ENCODE assay signal across 10 cellular contexts in the genomic region with DNA sequence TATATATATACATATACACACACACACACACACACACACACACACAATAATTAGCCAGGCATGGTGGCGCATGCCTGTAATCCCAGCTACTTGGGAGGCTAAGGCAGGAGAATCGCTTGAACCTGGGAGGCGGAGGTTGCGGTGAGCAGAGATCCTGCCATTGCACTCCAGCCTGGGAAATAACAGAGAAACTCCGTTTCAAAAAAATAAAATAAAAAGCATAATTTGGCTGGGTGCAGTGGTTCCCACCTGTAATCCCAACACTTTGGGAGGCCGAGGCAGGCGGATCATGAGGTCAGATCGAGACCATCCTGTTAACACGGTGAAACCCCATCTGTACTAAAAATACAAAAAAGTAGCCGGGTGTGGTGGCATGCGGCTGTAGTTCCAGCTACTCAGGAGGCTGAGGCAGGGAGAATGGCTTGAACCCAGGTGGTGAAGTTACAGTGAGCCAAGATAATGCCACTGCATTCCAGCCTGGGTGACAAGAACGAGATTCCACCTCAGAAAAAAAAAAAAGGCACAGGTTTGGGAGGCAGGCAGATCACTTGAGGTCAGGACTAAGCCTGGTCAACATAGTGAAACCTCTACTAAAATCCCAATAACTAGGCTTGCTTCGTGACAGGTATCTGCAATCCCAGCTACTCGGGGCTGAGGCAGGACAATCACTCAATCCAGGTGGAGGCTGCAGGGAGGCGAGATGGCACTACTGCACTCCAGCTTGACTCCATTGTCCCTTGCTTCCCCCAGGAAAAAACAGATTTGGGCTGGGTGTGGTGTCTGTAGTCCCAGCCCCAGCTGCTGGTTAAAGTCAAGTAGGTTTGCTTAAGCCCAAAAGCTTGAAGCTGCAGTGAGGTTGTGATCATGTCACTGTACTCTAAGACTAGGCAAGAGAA. TPM values are rescaled to one million over a fixed set of nuclear protein-coding genes. Genes with fewer than 3 reads are reported as not detected.
DNase-seq lines count a peak whose midpoint lies in the region; ATAC-seq, FAIRE-seq and TF ChIP-seq lines count a peak whose summit lies in the region.
"Had no signal": no experiment of that assay in that cellular context is flagged by ENCODE, and none has a peak within 500 bp of the region (broad histone marks: within the 10 kb centered on the region; RNA-seq: fewer than 3 reads in every experiment).

No MANE protein-coding gene starts in this region.

- TF ChIP-seq CTCF in HFFc6 (IDR thresholded peaks at IDR 0.05) (no peak), mesothelial cell of epicardium (IDR thresholded peaks at IDR 0.05; ENCODE audit: unreplicated experiment) (no peak)

- no peak for ATAC-seq in T-cell (replicated peaks in 1 of 4)
- ATAC-seq: left ventricle myocardium superior had no signal

- no peak; the same call in 1 of the 2 replicates for TF ChIP-seq POLR2A in GM12892 (IDR thresholded peaks at IDR 0.05; ENCODE audit: low read depth, low read length)

- peak overlapping the region; percentile 55 for H3K27ac Mint-ChIP-seq in HFFc6
- peak overlapping the region; percentile 72 to 76 for H3K27ac Mint-ChIP-seq in T-cell
- H3K27ac Mint-ChIP-seq in mesothelial cell of epicardium: peak overlapping the region; percentile 66

- H3K4me3 Mint-ChIP-seq in HFFc6: peak overlapping the region; percentile 37
- H3K4me3 Mint-ChIP-seq in T-cell: peak overlapping the region in 2 of 3 donors; percentile 10 to 22
- H3K4me3 Mint-ChIP-seq in mesothelial cell of epicardium: no peak overlapping the region

- H3K27me3 Mint-ChIP-seq in HFFc6 (ENCODE audit: insufficient read depth) (peaks cover 19% of the 10 kb centered on the region), T-cell (no peaks in the 10 kb centered on the region), mesothelial cell of epicardium (ENCODE audit: low read depth) (no peaks in the 10 kb centered on the region)

- CTCF ChIA-PET in T-cell (lab: Charles Lee): interaction anchor here (0.8 to 1.4 kb wide), 3 partner anchors 12 to 65 kb away, joined by 3 to 4 read pairs (median 3); no protein-coding TSS in a partner anchor

- no peak for FAIRE-seq in GM12892 (lab: Jason Lieb, UNC)

- POLR2A ChIA-PET in T-cell (lab: Charles Lee): interaction anchor here (0.6 to 6.5 kb wide), 5 partner anchors 11 to 97 kb away, joined by 3 to 71 read pairs (median 4); partner anchors contain the start of genes WDR74 (in 1 of the 2) and ZBTB3 (in 1 of the 2)

- DNase-seq in DMS53 treated with DMSO at 0.1 percent for 48 hours (lab: John Stamatoyannopoulos, UW; ENCODE audit: unreplicated experiment) (peak; percentile 60), HFFc6 (no peak), T-cell (no peak), mesothelial cell of epicardium (ENCODE audit: low spot score in 2 of 2, unreplicated experiment in 2 of 2) (no peak), GM03348 (ENCODE audit: low spot score) (no peak), NCI-H526 treated with DMSO at 0.1 percent for 48 hours (lab: John Stamatoyannopoulos, UW) (no peak), SHP77 treated with DMSO at 0.1 percent for 48 hours (lab: John Stamatoyannopoulos, UW) (no peak), GM12892 (ENCODE audit: insufficient read length) (no peak)
- DNase-seq: left ventricle myocardium superior, NCI-H446 treated with DMSO at 0.1 percent for 48 hours had no signal

- H3K36me3 Mint-ChIP-seq in HFFc6 (ENCODE audit: low read depth) (peaks cover 43% of the 10 kb centered on the region), T-cell (peaks cover 38% of the 10 kb centered on the region), mesothelial cell of epicardium (peaks cover 24% of the 10 kb centered on the region)

- peaks cover 10% of the 10 kb centered on the region for H3K9me3 Mint-ChIP-seq in HFFc6
- no peaks in the 10 kb centered on the region for H3K9me3 Mint-ChIP-seq in T-cell
- no peaks in the 10 kb centered on the region for H3K9me3 Mint-ChIP-seq in mesothelial cell of epicardium

- H3K4me1 Mint-ChIP-seq in HFFc6 (ENCODE audit: low read depth) (peaks cover 31% of the 10 kb centered on the region), T-cell (peaks cover 39 to 52% (median 43%) of the 10 kb centered on the region in 3 donors), mesothelial cell of epicardium (peaks cover 36% of the 10 kb centered on the region)

RNA-seq across cellular contexts. Expression of gene WDR74, which starts 11.8 kb away (rescaled TPM):
- total RNA-seq in HFFc6 (2021; fragmentation: NEBNext Ultra II Directional; extraction: Animal tissue kit (Norgen Biotek cat#: 25700)): 10 to 100 TPM; 37.4 to 49.2 (median 41.0) TPM
- 100 to 1,000 TPM in 4 of 5 donors, 10 to 100 TPM in 1; 91.3 to 239 (median 103) TPM for total RNA-seq in T-cell
- total RNA-seq in mesothelial cell of epicardium: 59.3 to 63.7 TPM (median 62.1 TPM) in 3 replicates
- 51.3 TPM for polyA plus RNA-seq in GM12892 (2012; ENCODE audit: missing spikeins)

RNA-seq across cellular contexts. Expression of gene TEX54, which starts 18.5 kb away (rescaled TPM):
- total RNA-seq in HFFc6 (2021; fragmentation: NEBNext Ultra II Directional; extraction: Animal tissue kit (Norgen Biotek cat#: 25700)): not detected
- total RNA-seq in T-cell (not detected), mesothelial cell of epicardium (not detected in 3 replicates)
- polyA plus RNA-seq in GM12892 (2012; ENCODE audit: missing spikeins): not detected
- total RNA-seq: left ventricle myocardium superior had no signal

RNA-seq across cellular contexts. Expression of gene STX5, which starts 19.3 kb away (rescaled TPM):
- total RNA-seq in HFFc6 (2021; fragmentation: NEBNext Ultra II Directional; extraction: Animal tissue kit (Norgen Biotek cat#: 25700)): 10 to 100 TPM; 41.4 to 54.6 (median 47.8) TPM
- 100 to 1,000 TPM in 2 of 5 donors, 10 to 100 TPM in 3; 49.3 to 132 (median 58.0) TPM for total RNA-seq in T-cell
- 55.2 to 57.9 TPM (median 55.8 TPM) in 3 replicates for total RNA-seq in mesothelial cell of epicardium
- polyA plus RNA-seq in GM12892 (2012; ENCODE audit: missing spikeins): 23.9 TPM

RNA-seq across cellular contexts. Expression of gene SLC3A2, which starts 29.5 kb away (rescaled TPM):
- total RNA-seq in HFFc6 (2021; fragmentation: NEBNext Ultra II Directional; extraction: Animal tissue kit (Norgen Biotek cat#: 25700)): 100 to 1,000 TPM; 140 to 206 (median 180) TPM
- total RNA-seq in T-cell (100 to 1,000 TPM; 178 to 248 (median 237) TPM), mesothelial cell of epicardium (205 to 212 TPM (median 208 TPM) in 3 replicates)
- 90.4 TPM for polyA plus RNA-seq in GM12892 (2012; ENCODE audit: missing spikeins)

RNA-seq across cellular contexts. Expression of gene NXF1, which starts 45.9 kb away (rescaled TPM):
- total RNA-seq in HFFc6 (2021; fragmentation: NEBNext Ultra II Directional; extraction: Animal tissue kit (Norgen Biotek cat#: 25700)): 10 to 100 TPM; 51.5 to 57.7 (median 55.0) TPM
- total RNA-seq in T-cell: 100 to 1,000 TPM; 160 to 321 (median 169) TPM
- 108 to 111 TPM (median 110 TPM) in 3 replicates for total RNA-seq in mesothelial cell of epicardium
- 51.3 TPM for polyA plus RNA-seq in GM12892 (2012; ENCODE audit: missing spikeins)
